ENCODE assay signal across 10 cellular contexts in genomic region chr2:238262496-238263122, GRCh38. TPM values are rescaled to one million over a fixed set of nuclear protein-coding genes. Genes with fewer than 3 reads are reported as not detected.
DNase-seq lines count a peak whose midpoint lies in the region; ATAC-seq and TF ChIP-seq lines count a peak whose summit lies in the region.
"Had no signal": no experiment of that assay in that cellular context is flagged by ENCODE, and none has a peak within 500 bp of the region (broad histone marks: within the 10 kb centered on the region; RNA-seq: fewer than 3 reads in every experiment).

No MANE protein-coding gene starts in this region.

- TF ChIP-seq RAD21 in IMR-90 (IDR thresholded peaks at IDR 0.05; ENCODE audit: low read length) = no peak

- DNase-seq in IMR-90 (no peak), dorsolateral prefrontal cortex (no peak), mesenchymal stem cell (no peak), substantia nigra (lab: John Stamatoyannopoulos, UW) (no peak), NCI-H345 treated with DMSO at 0.1 percent for 48 hours (lab: John Stamatoyannopoulos, UW; ENCODE audit: unreplicated experiment) (no peak), NCI-H1105 treated with DMSO at 0.1 percent for 48 hours (lab: John Stamatoyannopoulos, UW) (no peak), NCI-H526 (lab: John Stamatoyannopoulos, UW) (no peak)

- H2BK20ac ChIP-seq in IMR-90 (ENCODE audit: low read depth, low read length) = no peak overlapping the region

- no peak for TF ChIP-seq POLR2A in IMR-90 (IDR thresholded peaks at IDR 0.05; ENCODE audit: low read depth, low read length)

- H2AK5ac ChIP-seq in IMR-90 (ENCODE audit: low read depth, low read length) (peak overlapping the region; percentile 25; the same call in 1 of the 2 replicates), mesenchymal stem cell (ENCODE audit: low read length, severe bottlenecking) (no peak overlapping the region)

- H3K79me1 ChIP-seq in IMR-90 (ENCODE audit: low read depth in 1 of 2, low read length in 2 of 2) (no peaks in the 10 kb centered on the region), mesenchymal stem cell (replicated peaks; ENCODE audit: low read length, poor library complexity, severe bottlenecking) (no peaks in the 10 kb centered on the region)

- no peaks in the 10 kb centered on the region for H4K20me1 ChIP-seq in IMR-90 (ENCODE audit: insufficient read depth, low read length)

- no peak for ATAC-seq in IMR-90 (ENCODE audit: low read depth)
- no peak for ATAC-seq in GM19463 (IDR thresholded peaks at IDR 0.05; ENCODE audit: unreplicated experiment)

- POLR2A ChIA-PET in IMR-90 (lab: Charles Lee; ENCODE audit: unreplicated experiment) = interaction anchor here (0.6 kb wide), 1 partner anchor 491 kb away, joined by 9 read pairs; no protein-coding TSS in a partner anchor

- H3K4me1 ChIP-seq in IMR-90 (ENCODE audit: control insufficient read depth, insufficient read depth, low read length) (peaks cover 7% of the 10 kb centered on the region; the same call in 1 of the 2 replicates), mesenchymal stem cell (ENCODE audit: control insufficient read depth, insufficient read depth, low read depth, low read length) (peaks cover 26% of the 10 kb centered on the region)

- peaks cover 6% of the 10 kb centered on the region; the same call in 1 of the 2 replicates for H3K9me1 ChIP-seq in IMR-90 (ENCODE audit: insufficient read depth, low read length)

- H3K9me3 ChIP-seq in IMR-90 (ENCODE audit: control insufficient read depth, insufficient read depth, low read length) (no peaks in the 10 kb centered on the region), mesenchymal stem cell (ENCODE audit: control insufficient read depth, low read length) (no peaks in the 10 kb centered on the region)

- H4K8ac ChIP-seq in IMR-90 (ENCODE audit: low read depth in 2 of 2, low read length in 2 of 2) (no peak overlapping the region), mesenchymal stem cell (ENCODE audit: low read length) (peak overlapping the region; percentile 29)

- peak overlapping the region; percentile 6; the same call in 1 of the 2 replicates for H3K4ac ChIP-seq in IMR-90 (ENCODE audit: low read depth, low read length)
- H3K4ac ChIP-seq in mesenchymal stem cell (ENCODE audit: low read depth in 1 of 2, low read length in 2 of 2) = no peak overlapping the region

- H3K4me3 ChIP-seq in IMR-90 (ENCODE audit: insufficient read depth, low read depth, low read length) = no peak overlapping the region
- no peak overlapping the region for H3K4me3 ChIP-seq in dorsolateral prefrontal cortex
- no peak overlapping the region for H3K4me3 ChIP-seq in mesenchymal stem cell (ENCODE audit: insufficient read depth in 1 of 2, low read depth in 1 of 2, low read length in 2 of 2)
- H3K4me3 ChIP-seq: GM23338, smooth muscle cell had no signal

- no TSS peak for BruUV-seq in IMR-90 (replicated peaks; lab: Mats Ljungman, UMichigan)

- H2AFZ ChIP-seq in IMR-90 (replicated peaks; ENCODE audit: low read length, poor library complexity) = no peak overlapping the region
- no peak overlapping the region for H2AFZ ChIP-seq in mesenchymal stem cell (ENCODE audit: low read depth, low read length)

- no peak overlapping the region for H2AK9ac ChIP-seq in IMR-90 (replicated peaks; ENCODE audit: low read depth, low read length, poor library complexity)

- H2BK15ac ChIP-seq in IMR-90 (ENCODE audit: low read depth, low read length) (no peak overlapping the region), mesenchymal stem cell (ENCODE audit: low read depth, poor library complexity, severe bottlenecking) (no peak overlapping the region)

- intact Hi-C loops in IMR-90 (cut with micrococcal nuclease) = loop anchor here (1.0 to 10.0 kb wide), 7 partner anchors 102 to 488 kb away; partner anchors contain the start of gene SCLY
- intact Hi-C loops in dorsolateral prefrontal cortex (cut with DNase I) = loop anchor here (1.0 to 10.0 kb wide), 7 partner anchors 102 to 404 kb away; partner anchors contain the start of genes UBE2F (in 2 of the 2), ERFE (in 1 of the 2), RAMP1 (in 1 of the 2) and SCLY (in 1 of the 2)

- TF ChIP-seq CTCF in IMR-90 (conservative IDR thresholded peaks at IDR 0.05; ENCODE audit: low read depth, low read length) (no peak), dorsolateral prefrontal cortex (IDR thresholded peaks at IDR 0.05 in 54 of 56, conservative IDR thresholded peaks at IDR 0.05 in 2 of 56; ENCODE audit: low read depth in 1 of 56, partially characterized antibody in 56 of 56) (no peak)

- H3K18ac ChIP-seq in IMR-90 (ENCODE audit: low read depth, low read length) (no peak overlapping the region), mesenchymal stem cell (ENCODE audit: low read depth in 1 of 2, low read length in 2 of 2) (no peak overlapping the region)

- H2BK120ac ChIP-seq in IMR-90 (ENCODE audit: low read depth, low read length) = no peak overlapping the region
- H2BK120ac ChIP-seq in mesenchymal stem cell (ENCODE audit: low read depth, low read length) = no peak overlapping the region

- H3K4me2 ChIP-seq in IMR-90 (ENCODE audit: low read depth, low read length) (no peak overlapping the region), mesenchymal stem cell (ENCODE audit: low read length, poor library complexity, severe bottlenecking) (no peak overlapping the region)
- H3K4me2 ChIP-seq: GM23338 had no signal

- CTCF ChIA-PET in IMR-90 (lab: Yijun Ruan, JAX) = interaction anchor here (0.6 to 2.6 kb wide), 16 partner anchors 8 to 681 kb away, joined by 3 to 21 read pairs (median 3); no protein-coding TSS in a partner anchor

- no peak overlapping the region for H2BK5ac ChIP-seq in IMR-90 (ENCODE audit: low read depth, low read length, poor library complexity, severe bottlenecking)
- H2BK5ac ChIP-seq in mesenchymal stem cell (ENCODE audit: low read depth, low read length, poor library complexity, severe bottlenecking) = no peak overlapping the region

- H2BK12ac ChIP-seq in mesenchymal stem cell (ENCODE audit: low read length in 2 of 2) = no peak overlapping the region

- H4K91ac ChIP-seq in IMR-90 (ENCODE audit: insufficient read depth, low read depth, low read length) (no peak overlapping the region), mesenchymal stem cell (ENCODE audit: low read length) (peak overlapping the region; percentile 70)

- no peak overlapping the region for H3K56ac ChIP-seq in IMR-90 (ENCODE audit: extremely low read depth, insufficient read depth, low read length)

- H3K27ac ChIP-seq in IMR-90 (ENCODE audit: insufficient read depth, low read length) = no peak overlapping the region
- H3K27ac ChIP-seq in dorsolateral prefrontal cortex = peak overlapping the region in 36 of 59 donors; percentile 2 to 78 (median 57)
- H3K27ac ChIP-seq in mesenchymal stem cell (ENCODE audit: low read length, poor library complexity, severe bottlenecking) = no peak overlapping the region
- peak overlapping the region; percentile 14 for H3K27ac ChIP-seq in substantia nigra (ENCODE audit: low read depth, low read length, poor library complexity, severe bottlenecking)

- no peak overlapping the region for H4K5ac ChIP-seq in IMR-90 (ENCODE audit: low read depth, low read length)

- WGBS in IMR-90 (ENCODE audit: extremely low coverage in 2 of 2, insufficient read length in 1 of 2), 2 experiments = 97% methylated on average over 5 of the region's 12 CpGs; no CpG with 5 or more reads in 1 of the 2 experiments
- 96% methylated on average over 12 of the region's 12 CpGs for WGBS in mesenchymal stem cell

- H3K36me3 ChIP-seq in IMR-90 (ENCODE audit: control insufficient read depth, insufficient read depth, low read length) = peaks cover 14% of the 10 kb centered on the region
- H3K36me3 ChIP-seq in mesenchymal stem cell (ENCODE audit: control insufficient read depth in 1 of 2, insufficient read depth in 2 of 2, low read depth in 1 of 2, low read length in 2 of 2) = peaks cover 50 to 53% of the 10 kb centered on the region in 2 experiments

- in situ Hi-C loops in IMR-90 (cut with MboI; ENCODE audit: low sequenced_read_pairs) = loop anchor here (5.0 kb wide), 1 partner anchor 405 kb away; the partner anchor contains the start of gene RAMP1

- dilution Hi-C loops in IMR-90 (cut with HindIII; ENCODE audit: low sequenced_read_pairs, unreplicated experiment) = no loop called here

- H3K23ac ChIP-seq in IMR-90 (ENCODE audit: low read depth, low read length) (no peak overlapping the region), mesenchymal stem cell (ENCODE audit: low read length in 2 of 2) (no peak overlapping the region)

- H3K14ac ChIP-seq in IMR-90 (replicated peaks; ENCODE audit: low read depth, low read length) (0 out of 2 replicates have a peak overlapping the region, but pooled peaks have one; percentile 36), mesenchymal stem cell (ENCODE audit: low read length in 2 of 2) (no peak overlapping the region)

- H3K9ac ChIP-seq in IMR-90 (ENCODE audit: low read depth, low read length) = no peak overlapping the region; the same call in 1 of the 2 replicates
- H3K9ac ChIP-seq in mesenchymal stem cell (ENCODE audit: low read length) = peak overlapping the region; percentile 66

- no peaks in the 10 kb centered on the region for H3K27me3 ChIP-seq in IMR-90 (ENCODE audit: control insufficient read depth, insufficient read depth, low read length)
- H3K27me3 ChIP-seq in dorsolateral prefrontal cortex = no peaks in the 10 kb centered on the region
- no peaks in the 10 kb centered on the region for H3K27me3 ChIP-seq in mesenchymal stem cell (ENCODE audit: control insufficient read depth in 1 of 2, insufficient read depth in 1 of 2, low read length in 2 of 2)

RNA-seq across cellular contexts. Expression of gene HES6, which starts 22.8 kb away (rescaled TPM):
- 1.3 and 1.4 TPM in 2 replicates for total RNA-seq in IMR-90 (2012; rRNA removed)
- 3.3 TPM in 2 replicates for polyA plus RNA-seq in IMR-90 (2012; rRNA removed)
- polyA plus RNA-seq in IMR-90 (2012; cell fraction: cytosol; rRNA removed) = 3.6 and 6.2 TPM in 2 replicates
- 9.5 and 25.2 TPM in 2 replicates for polyA plus RNA-seq in IMR-90 (2012; cell fraction: nucleus; rRNA removed; ENCODE audit: low replicate concordance)
- total RNA-seq in dorsolateral prefrontal cortex = 10 to 100 TPM; 16.3 to 92.6 (median 39.4) TPM
- 3.5 TPM for polyA plus RNA-seq in mesenchymal stem cell (2013, experiment 1 of 2)
- 2.9 TPM for polyA plus RNA-seq in mesenchymal stem cell (2013, experiment 2 of 2)

RNA-seq across cellular contexts. Expression of gene PER2, which starts 25.8 kb away (rescaled TPM):
- total RNA-seq in IMR-90 (2012; rRNA removed) = 2.8 and 3.2 TPM in 2 replicates
- polyA plus RNA-seq in IMR-90 (2012; rRNA removed) = 1.7 and 2.1 TPM in 2 replicates
- 0.60 and 0.80 TPM in 2 replicates for polyA plus RNA-seq in IMR-90 (2012; cell fraction: cytosol; rRNA removed)
- 4.5 and 5.2 TPM in 2 replicates for polyA plus RNA-seq in IMR-90 (2012; cell fraction: nucleus; rRNA removed; ENCODE audit: low replicate concordance)
- total RNA-seq in dorsolateral prefrontal cortex = 10 to 100 TPM in 119 of 120 experiments, 1 to 10 TPM in 1; 9.9 to 34.3 (median 18.4) TPM
- polyA plus RNA-seq in mesenchymal stem cell (2013, experiment 1 of 2) = 1.1 TPM
- polyA plus RNA-seq in mesenchymal stem cell (2013, experiment 2 of 2) = 1.1 TPM

RNA-seq across cellular contexts. Expression of gene TRAF3IP1, which starts 57.7 kb away (rescaled TPM):
- 5.9 and 6.9 TPM in 2 replicates for total RNA-seq in IMR-90 (2012; rRNA removed)
- 6.0 and 8.3 TPM in 2 replicates for polyA plus RNA-seq in IMR-90 (2012; rRNA removed)
- 2.4 and 4.0 TPM in 2 replicates for polyA plus RNA-seq in IMR-90 (2012; cell fraction: cytosol; rRNA removed)
- polyA plus RNA-seq in IMR-90 (2012; cell fraction: nucleus; rRNA removed; ENCODE audit: low replicate concordance) = 6.0 and 8.0 TPM in 2 replicates
- total RNA-seq in dorsolateral prefrontal cortex = 10 to 100 TPM; 17.6 to 47.3 (median 30.2) TPM
- 15.5 TPM for polyA plus RNA-seq in mesenchymal stem cell (2013, experiment 1 of 2)
- 15.2 TPM for polyA plus RNA-seq in mesenchymal stem cell (2013, experiment 2 of 2)

RNA-seq across cellular contexts. Expression of gene ILKAP, which starts 59.1 kb away (rescaled TPM):
- total RNA-seq in IMR-90 (2012; rRNA removed) = 13.3 and 15.3 TPM in 2 replicates
- 44.2 and 44.4 TPM in 2 replicates for polyA plus RNA-seq in IMR-90 (2012; rRNA removed)
- 23.3 and 46.0 TPM in 2 replicates for polyA plus RNA-seq in IMR-90 (2012; cell fraction: cytosol; rRNA removed)
- polyA plus RNA-seq in IMR-90 (2012; cell fraction: nucleus; rRNA removed; ENCODE audit: low replicate concordance) = 79.8 and 140 TPM in 2 replicates
- 10 to 100 TPM; 44.0 to 90.8 (median 62.7) TPM for total RNA-seq in dorsolateral prefrontal cortex
- polyA plus RNA-seq in mesenchymal stem cell (2013, experiment 1 of 2) = 19.8 TPM
- polyA plus RNA-seq in mesenchymal stem cell (2013, experiment 2 of 2) = 20.1 TPM

Comparison
In these comparisons a context has a peak if more than half of its experiments do, and no peak if none do; other contexts are left out.
1. H3K27ac ChIP-seq: peak in dorsolateral prefrontal cortex (36 of 59) and substantia nigra (single experiment); none in IMR-90 (single experiment) and mesenchymal stem cell (single experiment).